ENCODE assay signal across 8 cellular contexts in genomic region chr10:93496322-93497041, GRCh38. TPM values are rescaled to one million over a fixed set of nuclear protein-coding genes. Genes with fewer than 3 reads are reported as not detected.
DNase-seq lines count a peak whose midpoint lies in the region; ATAC-seq and TF ChIP-seq lines count a peak whose summit lies in the region.

Gene CEP55, plus strand, starts transcription at chr10:93496612. Its CDS starts 3,440 bp downstream, at chr10:93500052.

- H3F3A ChIP-seq in neural cell (ENCODE audit: insufficient read depth, low read length, poor library complexity, severe bottlenecking) = no peaks in the 10 kb centered on the region

- H3K4me3 ChIP-seq in H7 (ENCODE audit: insufficient read depth, low read depth, low read length) (peak within 1 kb of the TSS; percentile 92), fibroblast of the aortic adventitia (ENCODE audit: low read depth, low read length) (peak within 1 kb of the TSS; percentile 80), neural cell (ENCODE audit: low read length) (peak within 1 kb of the TSS; percentile 75)

- peak; percentile 98 for DNase-seq in ELF-1 (ENCODE audit: low read depth, low spot score)
- peak; percentile 96 for DNase-seq in H7
- DNase-seq in M059J (ENCODE audit: low read depth) = peak; percentile 92
- DNase-seq in activated T-helper 2 cell treated with anti-CD3 and anti-CD28 coated beads, Interferon-gamma antibody, Interleukin-2, Interleukin-4, amounts not matched to agents 10 μg/mL and 5 μg/mL and 100 μg/mL, durations not matched to agents 14 hours and 24 hours and 36 hours (ENCODE audit: low spot score) = peak; percentile 95
- DNase-seq in fibroblast of the aortic adventitia (ENCODE audit: low read depth) = peak; percentile 85
- peak; percentile 94 to 96 for DNase-seq in stimulated activated naive CD8-positive, alpha-beta T cell treated with anti-CD3 and anti-CD28 coated beads, Interleukin-15, amount 100 ng/mL, for 72 hours

- TF ChIP-seq POLR2A in Raji (IDR thresholded peaks at IDR 0.05; ENCODE audit: insufficient read depth, low read depth, low read length) = peak; percentile 88

- H3K9me3 Mint-ChIP-seq in activated T-helper 2 cell treated with anti-CD3 and anti-CD28 coated beads, Interferon-gamma antibody, Interleukin-2, Interleukin-4, amounts not matched to agents 10 μg/mL and 5 μg/mL and 100 μg/mL, durations not matched to agents 14 hours and 24 hours and 36 hours = no peaks in the 10 kb centered on the region
- H3K9me3 Mint-ChIP-seq in stimulated activated naive CD8-positive, alpha-beta T cell treated with anti-CD3 and anti-CD28 coated beads, Interleukin-15, amount 100 ng/mL, for 72 hours = no peaks in the 10 kb centered on the region

- peak within 1 kb of the TSS; percentile 73 for H2AFZ ChIP-seq in neural cell (ENCODE audit: low read depth, low read length)

- peak; percentile 24 for TF ChIP-seq EP300 in neural cell (conservative IDR thresholded peaks at IDR 0.05; ENCODE audit: poor library complexity, severe bottlenecking)

- H3K36me3 Mint-ChIP-seq in activated T-helper 2 cell treated with anti-CD3 and anti-CD28 coated beads, Interferon-gamma antibody, Interleukin-2, Interleukin-4, amounts not matched to agents 10 μg/mL and 5 μg/mL and 100 μg/mL, durations not matched to agents 14 hours and 24 hours and 36 hours (ENCODE audit: low read depth) = peaks cover 33% of the 10 kb centered on the region

- H3K9me3 ChIP-seq in neural cell (ENCODE audit: low read length) = no peaks in the 10 kb centered on the region

- no peak for TF ChIP-seq RAD21 in neural cell (conservative IDR thresholded peaks at IDR 0.05)

- H3K27me3 Mint-ChIP-seq in activated T-helper 2 cell treated with anti-CD3 and anti-CD28 coated beads, Interferon-gamma antibody, Interleukin-2, Interleukin-4, amounts not matched to agents 10 μg/mL and 5 μg/mL and 100 μg/mL, durations not matched to agents 14 hours and 24 hours and 36 hours (ENCODE audit: low read depth) = no peaks in the 10 kb centered on the region
- peaks cover 17% of the 10 kb centered on the region for H3K27me3 Mint-ChIP-seq in stimulated activated naive CD8-positive, alpha-beta T cell treated with anti-CD3 and anti-CD28 coated beads, Interleukin-15, amount 100 ng/mL, for 72 hours

- peaks cover 2% of the 10 kb centered on the region for H3K36me3 ChIP-seq in H7 (replicated peaks; ENCODE audit: control insufficient read depth, insufficient read depth, low read length)
- no peaks in the 10 kb centered on the region for H3K36me3 ChIP-seq in neural cell (ENCODE audit: insufficient read depth, low read length)

- H3K9me2 ChIP-seq in neural cell (ENCODE audit: insufficient read depth, low read length) = no peaks in the 10 kb centered on the region

- no peak within 1 kb of the TSS for H3K4me2 ChIP-seq in neural cell (ENCODE audit: low read length)

- intact Hi-C loops in activated T-helper 2 cell treated with anti-CD3 and anti-CD28 coated beads, Interferon-gamma antibody, Interleukin-2, Interleukin-4, amounts not matched to agents 10 μg/mL and 5 μg/mL and 100 μg/mL, durations not matched to agents 14 hours and 24 hours and 36 hours (cut with micrococcal nuclease) = loop anchor here (1.0 to 2.0 kb wide), 5 partner anchors 8 to 206 kb away; partner anchors contain the start of genes FRA10AC1 and MYOF

- H3K4me1 Mint-ChIP-seq in activated T-helper 2 cell treated with anti-CD3 and anti-CD28 coated beads, Interferon-gamma antibody, Interleukin-2, Interleukin-4, amounts not matched to agents 10 μg/mL and 5 μg/mL and 100 μg/mL, durations not matched to agents 14 hours and 24 hours and 36 hours (ENCODE audit: low read depth) = peaks cover 54% of the 10 kb centered on the region
- peaks cover 42% of the 10 kb centered on the region for H3K4me1 Mint-ChIP-seq in stimulated activated naive CD8-positive, alpha-beta T cell treated with anti-CD3 and anti-CD28 coated beads, Interleukin-15, amount 100 ng/mL, for 72 hours

- ATAC-seq in stimulated activated naive CD8-positive, alpha-beta T cell treated with anti-CD3 and anti-CD28 coated beads, Interleukin-15, amount 100 ng/mL, for 72 hours = peak; percentile 99

- peak within 1 kb of the TSS; percentile 96 for H3K27ac Mint-ChIP-seq in activated T-helper 2 cell treated with anti-CD3 and anti-CD28 coated beads, Interferon-gamma antibody, Interleukin-2, Interleukin-4, amounts not matched to agents 10 μg/mL and 5 μg/mL and 100 μg/mL, durations not matched to agents 14 hours and 24 hours and 36 hours
- peak within 1 kb of the TSS; percentile 92 to 94 for H3K27ac Mint-ChIP-seq in stimulated activated naive CD8-positive, alpha-beta T cell treated with anti-CD3 and anti-CD28 coated beads, Interleukin-15, amount 100 ng/mL, for 72 hours

- no peak for TF ChIP-seq CTCF in fibroblast of the aortic adventitia (IDR thresholded peaks at IDR 0.05; ENCODE audit: insufficient read depth, low read length)
- TF ChIP-seq CTCF in neural cell (IDR thresholded peaks at IDR 0.05; ENCODE audit: poor library complexity, severe bottlenecking) = no peak

- no peaks in the 10 kb centered on the region for H3K79me2 ChIP-seq in neural cell (replicated peaks; ENCODE audit: insufficient read depth, low read length)

- peak within 1 kb of the TSS; percentile 21 for H3K9ac ChIP-seq in neural cell (ENCODE audit: low read length)

- no peaks in the 10 kb centered on the region for H4K20me1 ChIP-seq in neural cell (ENCODE audit: insufficient read depth)

- H3K27me3 ChIP-seq in H7 (ENCODE audit: control insufficient read depth, insufficient read depth, low read length) (peaks cover 2% of the 10 kb centered on the region; the same call in 1 of the 2 replicates), neural cell (ENCODE audit: insufficient read depth, low read depth, low read length) (no peaks in the 10 kb centered on the region)

- peak within 1 kb of the TSS; percentile 97 for H3K4me3 Mint-ChIP-seq in activated T-helper 2 cell treated with anti-CD3 and anti-CD28 coated beads, Interferon-gamma antibody, Interleukin-2, Interleukin-4, amounts not matched to agents 10 μg/mL and 5 μg/mL and 100 μg/mL, durations not matched to agents 14 hours and 24 hours and 36 hours (ENCODE audit: low read depth)
- peak within 1 kb of the TSS; percentile 91 to 92 for H3K4me3 Mint-ChIP-seq in stimulated activated naive CD8-positive, alpha-beta T cell treated with anti-CD3 and anti-CD28 coated beads, Interleukin-15, amount 100 ng/mL, for 72 hours

- no peak within 1 kb of the TSS for H3K27ac ChIP-seq in neural cell (ENCODE audit: low read length)

TF ChIP-seq in neural cell, 6 proteins besides CTCF, POLR2A, EP300 and RAD21:
- peak; percentile 100 for TF ChIP-seq MXI1 (conservative IDR thresholded peaks at IDR 0.05; ENCODE audit: poor library complexity, severe bottlenecking)
- no peak for TF ChIP-seq POLR2AphosphoS5 (IDR thresholded peaks at IDR 0.05)

RNA-seq across cellular contexts. Expression of gene CEP55, which starts in this region (rescaled TPM):
- total RNA-seq in H7 (2014; rRNA removed; shearing (Covaris generic)) = 41.8 and 46.0 TPM in 2 replicates
- total RNA-seq in M059J (2014; rRNA removed; shearing (Covaris generic)) = 85.5 and 87.9 TPM in 2 replicates
- 72.6 and 76.1 TPM in 2 replicates for total RNA-seq in activated T-helper 2 cell treated with anti-CD3 and anti-CD28 coated beads, Interferon-gamma antibody, Interleukin-2, Interleukin-4, amounts not matched to agents 10 μg/mL and 5 μg/mL and 100 μg/mL, durations not matched to agents 14 hours and 24 hours and 36 hours
- 2.7 and 36.9 TPM in 2 replicates for total RNA-seq in fibroblast of the aortic adventitia (ENCODE audit: low replicate concordance)
- 0.16 and 0.67 TPM in 2 replicates for polyA plus RNA-seq in neural cell
- 0.97 and 1.4 TPM in 2 replicates for polyA minus RNA-seq in neural cell
